Comparison of ENCODE assay signal across 23 cellular contexts in the genomic region with DNA sequence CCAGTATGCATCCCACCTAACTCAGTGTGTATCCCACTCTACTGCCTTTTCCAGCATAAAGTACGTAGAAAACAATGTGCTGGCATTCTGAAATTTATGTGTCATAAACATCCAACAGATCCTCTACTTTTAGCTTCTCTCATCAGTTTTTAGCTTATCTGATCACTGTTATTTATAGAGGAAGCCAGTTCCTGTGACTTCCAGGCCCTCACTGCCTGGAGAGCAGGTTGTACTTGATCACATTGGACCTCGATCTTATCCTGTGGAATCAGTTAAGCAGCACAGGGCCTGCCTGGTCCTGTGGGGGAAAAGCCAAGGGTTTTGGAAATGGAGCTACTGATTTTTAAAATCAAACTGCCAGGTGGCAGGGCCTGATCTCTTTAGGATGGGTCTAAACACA. TPM values are rescaled to one million over a fixed set of nuclear protein-coding genes. Genes with fewer than 3 reads are reported as not detected.
DNase-seq lines count a peak whose midpoint lies in the region; ATAC-seq, FAIRE-seq and TF ChIP-seq lines count a peak whose summit lies in the region.
"Had no signal": no experiment of that assay in that cellular context is flagged by ENCODE, and none has a peak within 500 bp of the region (broad histone marks: within the 10 kb centered on the region; RNA-seq: fewer than 3 reads in every experiment).

No MANE protein-coding gene starts in this region.

- POLR2A ChIA-PET in HepG2 (lab: Yijun Ruan, JAX), result no interaction called here

- H3K27ac ChIP-seq in HepG2 (ENCODE audit: extremely low read length, insufficient read depth, low read length) (no peak overlapping the region), right lobe of liver (no peak overlapping the region), breast epithelium (peak overlapping the region; percentile 25 to 80), parathyroid adenoma (peak overlapping the region; percentile 96)

- no peak for DNase-seq in HepG2 (ENCODE audit: low spot score)
- DNase-seq in right lobe of liver, result no peak
- no peak for DNase-seq in breast epithelium (ENCODE audit: low spot score in 2 of 2)
- DNase-seq in NCI-H2227 (lab: John Stamatoyannopoulos, UW; ENCODE audit: unreplicated experiment), result no peak
- no peak for DNase-seq in HuH-7 (ENCODE audit: low spot score)
- DNase-seq in activated T-cell treated with anti-CD3 and anti-CD28 coated beads, Interleukin-2, amount 50 U/mL, for 1 hour, result no peak
- no peak for DNase-seq in COR-L47 (lab: John Stamatoyannopoulos, UW)
- DNase-seq: BE2C, DMS79, GOT3, HCEC 1CT, NCI-H1105, NCI-H146, NCI-H2029, NCI-H345, NCI-H524, NCI-H82, Right ventricle myocardium superior had no signal

- no peak overlapping the region for H3K9ac ChIP-seq in HepG2 (ENCODE audit: insufficient read depth, low read depth, low read length)
- H3K9ac ChIP-seq in parathyroid adenoma, result no peak overlapping the region

- TF ChIP-seq EP300 in HepG2 (IDR thresholded peaks at IDR 0.05; ENCODE audit: low read depth in 2 of 2, low read length in 2 of 2) (no peak), HepG2 (CRISPR knock-in tag; IDR thresholded peaks at IDR 0.05; ENCODE audit: borderline replicate concordance) (no peak)

- TF ChIP-seq CTCF in HepG2 (CRISPR knock-in tag; IDR thresholded peaks at IDR 0.05) (no peak), right lobe of liver (IDR thresholded peaks at IDR 0.05) (no peak), breast epithelium (IDR thresholded peaks at IDR 0.05) (no peak), parathyroid adenoma (IDR thresholded peaks at IDR 0.05) (no peak)

- H3K27me3 ChIP-seq in HepG2 (ENCODE audit: control insufficient read depth in 1 of 2, insufficient read depth in 2 of 2, low read length in 2 of 2), result no peaks in the 10 kb centered on the region; a peak in 2 of 5 replicates
- no peaks in the 10 kb centered on the region for H3K27me3 ChIP-seq in right lobe of liver
- H3K27me3 ChIP-seq in breast epithelium, result no peaks in the 10 kb centered on the region
- no peaks in the 10 kb centered on the region for H3K27me3 ChIP-seq in parathyroid adenoma (ENCODE audit: control insufficient read depth, insufficient read depth, low read length)
- H3K27me3 ChIP-seq: BE2C had no signal

- no peak for ATAC-seq in HepG2
- no peak for ATAC-seq in right lobe of liver

- intact Hi-C loops in HepG2 (cut with micrococcal nuclease; ENCODE audit: unreplicated experiment) (no loop called here), right lobe of liver (cut with DNase I) (no loop called here), breast epithelium (cut with DNase I; ENCODE audit: low total_unique reads) (no loop called here)

- no TSS peak for BruUV-seq in HepG2 (replicated peaks; lab: Mats Ljungman, UMichigan)

- no peak overlapping the region for H3K4me3 ChIP-seq in HepG2 (replicated peaks in 1 of 3; ENCODE audit: insufficient read depth in 1 of 3, low read depth in 2 of 3, low read length in 3 of 3)
- no peak overlapping the region for H3K4me3 ChIP-seq in right lobe of liver
- H3K4me3 ChIP-seq in breast epithelium, result no peak overlapping the region
- H3K4me3 ChIP-seq in parathyroid adenoma (ENCODE audit: low read depth, low read length), result no peak overlapping the region
- H3K4me3 ChIP-seq: A549 had no signal

- H2AFZ ChIP-seq in HepG2 (ENCODE audit: low read length) (no peak overlapping the region), parathyroid adenoma (peak overlapping the region; percentile 71)

- 53% methylated on average over 2 of the region's 2 CpGs for WGBS in HepG2 (ENCODE audit: low lambda C conversion rate)
- 75% methylated on average over 2 of the region's 2 CpGs for WGBS in right lobe of liver (ENCODE audit: insufficient coverage, low coverage, low lambda C conversion rate, missing lambda C conversion rate)

- H3K4me1 ChIP-seq in HepG2 (ENCODE audit: insufficient read depth, low read length), result no peaks in the 10 kb centered on the region
- H3K4me1 ChIP-seq in right lobe of liver, result no peaks in the 10 kb centered on the region
- H3K4me1 ChIP-seq in breast epithelium, result no peaks in the 10 kb centered on the region
- peaks cover 59% of the 10 kb centered on the region for H3K4me1 ChIP-seq in parathyroid adenoma

- in situ Hi-C loops in HepG2 (cut with HindIII; ENCODE audit: extremely low pct_ligation_motif_present, low pct_unique_long_range_greater_than_20kb), result no loop called here

- FAIRE-seq in HepG2 (lab: Jason Lieb, UNC), result no peak
- FAIRE-seq: A549, GM19239 had no signal

- no peak for TF ChIP-seq POLR2A in HepG2 (IDR thresholded peaks at IDR 0.05; ENCODE audit: insufficient read depth in 1 of 2, low read depth in 2 of 2, low read length in 2 of 2)
- TF ChIP-seq POLR2A in right lobe of liver (IDR thresholded peaks at IDR 0.05), result no peak
- TF ChIP-seq POLR2A in breast epithelium (IDR thresholded peaks at IDR 0.05), result no peak

- no peaks in the 10 kb centered on the region for H3K9me3 ChIP-seq in HepG2 (ENCODE audit: low read length)
- no peaks in the 10 kb centered on the region for H3K9me3 ChIP-seq in right lobe of liver
- no peaks in the 10 kb centered on the region for H3K9me3 ChIP-seq in breast epithelium
- H3K9me3 ChIP-seq in parathyroid adenoma (ENCODE audit: control insufficient read depth, low read length), result no peaks in the 10 kb centered on the region
- H3K9me3 ChIP-seq: A549, BE2C had no signal

- H3K79me2 ChIP-seq in HepG2 (ENCODE audit: insufficient read depth, low read length) (no peaks in the 10 kb centered on the region), parathyroid adenoma (no peaks in the 10 kb centered on the region)

- H3K36me3 ChIP-seq in HepG2 (replicated peaks in 1 of 2; ENCODE audit: control insufficient read depth in 1 of 2, insufficient read depth in 2 of 2, low read length in 2 of 2) (no peaks in the 10 kb centered on the region), right lobe of liver (no peaks in the 10 kb centered on the region), breast epithelium (no peaks in the 10 kb centered on the region), parathyroid adenoma (ENCODE audit: control insufficient read depth, insufficient read depth, low read length) (no peaks in the 10 kb centered on the region)
- H3K36me3 ChIP-seq: BE2C had no signal

- no peak for TF ChIP-seq RAD21 in HepG2 (CRISPR knock-in tag; IDR thresholded peaks at IDR 0.05)

- CTCF ChIA-PET in HepG2 (lab: Yijun Ruan, JAX; ENCODE audit: low intra/inter-chr PET ratio, low total read pairs), result no interaction called here

- no peaks in the 10 kb centered on the region for H4K20me1 ChIP-seq in HepG2 (ENCODE audit: insufficient read depth, low read length)

- H3K4me2 ChIP-seq in HepG2 (ENCODE audit: low read depth, low read length) (no peak overlapping the region), parathyroid adenoma (ENCODE audit: low read length) (no peak overlapping the region)

TF ChIP-seq in HepG2, 621 proteins besides CTCF, POLR2A, EP300 and RAD21:
- no peak for TF ChIP-seq HOXA9 (CRISPR knock-in tag; IDR thresholded peaks at IDR 0.05; ENCODE audit: borderline replicate concordance)
- no peak for TF ChIP-seq RXRA (CRISPR knock-in tag; IDR thresholded peaks at IDR 0.05)
- 0 out of 2 replicates have a peak, but pooled peaks have one; percentile 16 for TF ChIP-seq MAFF (IDR thresholded peaks at IDR 0.05; ENCODE audit: low read depth, low read length)
- no peak for TF ChIP-seq ATAD3A (CRISPR knock-in tag; IDR thresholded peaks at IDR 0.05)
- no peak for TF ChIP-seq ZNF564 (CRISPR knock-in tag; IDR thresholded peaks at IDR 0.05)
- TF ChIP-seq MAFK (conservative IDR thresholded peaks at IDR 0.05 in 1 of 2, IDR thresholded peaks at IDR 0.05 in 1 of 2; ENCODE audit: low read length in 2 of 2), result 0 out of 4 replicates have a peak, but pooled peaks of 1 of the 2 experiments have one; percentile 12
- TF ChIP-seq ZNF430 (CRISPR knock-in tag; IDR thresholded peaks at IDR 0.05), result no peak
- TF ChIP-seq ZNF354B (CRISPR knock-in tag; IDR thresholded peaks at IDR 0.05), result no peak

RNA-seq across cellular contexts. Expression of a gene that starts 30.8 kb away (rescaled TPM):
- not detected in 2 replicates for total RNA-seq in HepG2 (2016; rRNA removed; fragmentation: Illumina TruSeq; extraction: Trizol)
- total RNA-seq in HepG2 (2016; cell fraction: cytosol; rRNA removed; fragmentation: Illumina TruSeq; extraction: Trizol; ENCODE audit: low read depth), result not detected in 2 replicates
- not detected in 2 replicates for total RNA-seq in HepG2 (2016; cell fraction: insoluble cytoplasmic fraction; rRNA removed; fragmentation: Illumina TruSeq; extraction: Trizol)
- not detected in 2 replicates for total RNA-seq in HepG2 (2016; cell fraction: membrane; rRNA removed; fragmentation: Illumina TruSeq; extraction: Trizol)
- not detected in 2 replicates for total RNA-seq in HepG2 (2016; cell fraction: nucleus; rRNA removed; fragmentation: Illumina TruSeq; extraction: Trizol)
- not detected in 2 replicates for polyA plus RNA-seq in HepG2 (2011; rRNA removed)
- polyA plus RNA-seq in HepG2 (2011; cell fraction: cytosol; rRNA removed), result not detected in 2 replicates
- not detected in 2 replicates for polyA plus RNA-seq in HepG2 (2011; cell fraction: nucleus; rRNA removed)
- polyA plus RNA-seq in HepG2 (2012), result not detected in 2 replicates
- not detected in 2 replicates for polyA plus RNA-seq in HepG2 (2016; cell fraction: cytosol; fragmentation: Illumina TruSeq; extraction: Trizol; ENCODE audit: low read depth)
- not detected in 2 replicates for polyA plus RNA-seq in HepG2 (2016; cell fraction: insoluble cytoplasmic fraction; fragmentation: Illumina TruSeq; extraction: Trizol; ENCODE audit: low read depth)
- not detected in 2 replicates for polyA plus RNA-seq in HepG2 (2016; cell fraction: membrane; fragmentation: Illumina TruSeq; extraction: Trizol; ENCODE audit: low read depth)
- not detected in 2 replicates for polyA plus RNA-seq in HepG2 (2016; cell fraction: nucleus; fragmentation: Illumina TruSeq; extraction: Trizol; ENCODE audit: insufficient read depth, low read depth)
- polyA minus RNA-seq in HepG2 (2011; rRNA and poly(A)+ RNA removed; ENCODE audit: low replicate concordance), result not detected in 2 replicates
- not detected in 2 replicates for polyA minus RNA-seq in HepG2 (2011; cell fraction: cytosol; rRNA and poly(A)+ RNA removed)
- polyA minus RNA-seq in HepG2 (2011; cell fraction: nucleus; rRNA and poly(A)+ RNA removed), result not detected in 2 replicates
- not detected for total RNA-seq in right lobe of liver
- not detected for total RNA-seq in breast epithelium
- total RNA-seq: OCI-LY7, Right ventricle myocardium superior, SK-MEL-5 had no signal
- polyA plus RNA-seq: A549 had no signal

Comparison
In these comparisons a context has a peak if more than half of its experiments do, and no peak if none do; other contexts are left out.
1. H3K27ac ChIP-seq: peak in breast epithelium (2 of 2) and parathyroid adenoma (single experiment); none in HepG2 (single experiment) and right lobe of liver (0 of 3).